12 cellular contexts compared by ENCODE assay signal in genomic region chr16:16021020-16021419, GRCh38.
DNase-seq lines count a peak whose midpoint lies in the region; ATAC-seq, FAIRE-seq and TF ChIP-seq lines count a peak whose summit lies in the region.
"Had no signal": no experiment of that assay in that cellular context is flagged by ENCODE, and none has a peak within 500 bp of the region (broad histone marks: within the 10 kb centered on the region; RNA-seq: fewer than 3 reads in every experiment).

No MANE protein-coding gene starts in this region.

- H3F3A ChIP-seq in DOHH2 (ENCODE audit: control insufficient read depth, insufficient read depth) = no peaks in the 10 kb centered on the region

- H4K20me1 ChIP-seq in DOHH2 (ENCODE audit: control insufficient read depth, insufficient read depth, low read depth, low read length) = no peaks in the 10 kb centered on the region
- H4K20me1 ChIP-seq in K562 (replicated peaks; ENCODE audit: control insufficient read depth, insufficient read depth, low read length) = no peaks in the 10 kb centered on the region

- no peak for TF ChIP-seq EP300 in K562 (IDR thresholded peaks at IDR 0.05; ENCODE audit: low read length)

- H3K79me2 ChIP-seq in DOHH2 (ENCODE audit: control insufficient read depth, low read length) = no peaks in the 10 kb centered on the region
- H3K79me2 ChIP-seq in K562 (ENCODE audit: control insufficient read depth, insufficient read depth, low read length) = peaks cover 10% of the 10 kb centered on the region

- H3K36me3 ChIP-seq in DOHH2 (ENCODE audit: control insufficient read depth, low read length) (peaks cover 52% of the 10 kb centered on the region), K562 (ENCODE audit: control insufficient read depth, insufficient read depth, low read length) (peaks cover 70% of the 10 kb centered on the region; the same call in 2 of the 3 replicates), skeletal muscle tissue (ENCODE audit: control insufficient read depth in 3 of 3, insufficient read depth in 3 of 3, low read length in 3 of 3) (peaks cover 8 to 22% (median 15%) of the 10 kb centered on the region in 3 donors)

- CTCF ChIA-PET in K562 (lab: Yijun Ruan, JAX; ENCODE audit: low intra/inter-chr PET ratio) = no interaction called here
- CTCF ChIA-PET in activated CD4-positive, alpha-beta memory T cell treated with anti-CD3 and anti-CD28 coated beads for 36 hours (lab: Charles Lee) = interaction anchor here (0.6 kb wide), 1 partner anchor 1420 kb away, joined by 3 read pairs; no protein-coding TSS in a partner anchor

- peaks cover 41% of the 10 kb centered on the region for H3K4me1 Mint-ChIP-seq in activated CD4-positive, alpha-beta memory T cell treated with anti-CD3 and anti-CD28 coated beads for 36 hours (ENCODE audit: low read depth)

- no peak overlapping the region for H3K27ac Mint-ChIP-seq in activated CD4-positive, alpha-beta memory T cell treated with anti-CD3 and anti-CD28 coated beads for 36 hours
- H3K27ac Mint-ChIP-seq: activated CD8-positive, alpha-beta T cell treated with anti-CD3 and anti-CD28 coated beads for 36 hours had no signal

- H3K9ac ChIP-seq in K562 (ENCODE audit: insufficient read depth in 1 of 2, low read depth in 2 of 2, low read length in 2 of 2) (no peak overlapping the region), skeletal muscle tissue (ENCODE audit: low read depth in 1 of 3, low read length in 3 of 3) (no peak overlapping the region)

- H3K27ac ChIP-seq in DOHH2 (ENCODE audit: low read depth, low read length) (peak overlapping the region; percentile 17; the same call in 1 of the 2 replicates), K562 (ENCODE audit: extremely low read depth, low read depth, low read length) (peak overlapping the region; percentile 100; the same call in 2 of the 3 replicates), skeletal muscle tissue (ENCODE audit: low read depth, low read length) (peak overlapping the region; percentile 91)

- BruUV-seq in K562 (replicated peaks; lab: Mats Ljungman, UMichigan) = no TSS peak

- TF ChIP-seq POLR2A in K562 (conservative IDR thresholded peaks at IDR 0.05) (no peak), lower leg skin (IDR thresholded peaks at IDR 0.05) (no peak)

- no peak for ATAC-seq in K562
- no peak for ATAC-seq in HG03469 (IDR thresholded peaks at IDR 0.05; ENCODE audit: unreplicated experiment)
- ATAC-seq: activated CD8-positive, alpha-beta T cell treated with anti-CD3 and anti-CD28 coated beads for 36 hours had no signal

- no peaks in the 10 kb centered on the region for H3K9me2 ChIP-seq in DOHH2 (replicated peaks; ENCODE audit: control insufficient read depth, low read length)

- peak; percentile 32 for FAIRE-seq in K562 (lab: Jason Lieb, UNC)
- FAIRE-seq: keratinocyte had no signal

- TF ChIP-seq CTCF in DOHH2 (IDR thresholded peaks at IDR 0.05; ENCODE audit: low read depth, low read length, poor library complexity, severe bottlenecking) (no peak), K562 (IDR thresholded peaks at IDR 0.05 in 2 of 3, conservative IDR thresholded peaks at IDR 0.05 in 1 of 3; ENCODE audit: insufficient read depth in 2 of 3, low read depth in 1 of 3, low read length in 3 of 3) (no peak), lower leg skin (IDR thresholded peaks at IDR 0.05) (no peak)

- WGBS in K562 (ENCODE audit: insufficient coverage, low coverage, missing lambda C conversion rate) = 68% methylated on average over 3 of the region's 3 CpGs
- WGBS in lower leg skin, 2 donors = 75 to 86% methylated on average over 3 of the region's 3 CpGs

- H3K4me1 ChIP-seq in DOHH2 (ENCODE audit: control insufficient read depth, low read length) = peaks cover 37% of the 10 kb centered on the region
- H3K4me1 ChIP-seq in K562 (replicated peaks in 1 of 2; ENCODE audit: control insufficient read depth in 2 of 2, insufficient read depth in 2 of 2, low read length in 2 of 2) = peaks cover 37 to 50% of the 10 kb centered on the region in 2 experiments
- H3K4me1 ChIP-seq in skeletal muscle tissue (ENCODE audit: control insufficient read depth in 3 of 3, insufficient read depth in 3 of 3, low read length in 3 of 3) = peaks cover 20 to 51% (median 38%) of the 10 kb centered on the region in 3 donors

- H3K9me3 ChIP-seq in DOHH2 (ENCODE audit: control insufficient read depth, insufficient read depth, low read length) (no peaks in the 10 kb centered on the region), K562 (replicated peaks; ENCODE audit: control insufficient read depth, insufficient read depth, low read depth, low read length) (no peaks in the 10 kb centered on the region), skeletal muscle tissue (ENCODE audit: control insufficient read depth in 3 of 3, low read length in 3 of 3) (no peaks in the 10 kb centered on the region)

- H3K4me3 ChIP-seq in DOHH2 (ENCODE audit: low read length) = no peak overlapping the region
- H3K4me3 ChIP-seq in K562 = no peak overlapping the region
- H3K4me3 ChIP-seq in skeletal muscle tissue (ENCODE audit: low read length in 3 of 3) = no peak overlapping the region
- H3K4me3 ChIP-seq in lower leg skin (ENCODE audit: low read depth, poor library complexity, severe bottlenecking) = no peak overlapping the region

- no peaks in the 10 kb centered on the region for H3K27me3 ChIP-seq in DOHH2 (ENCODE audit: control insufficient read depth, low read length)
- no peaks in the 10 kb centered on the region for H3K27me3 ChIP-seq in K562 (ENCODE audit: control insufficient read depth in 2 of 2, insufficient read depth in 2 of 2, low read length in 2 of 2)
- no peaks in the 10 kb centered on the region for H3K27me3 ChIP-seq in skeletal muscle tissue (ENCODE audit: control insufficient read depth in 3 of 3, insufficient read depth in 3 of 3, low read length in 3 of 3)

- no peak for TF ChIP-seq RAD21 in K562 (CRISPR knock-in tag; conservative IDR thresholded peaks at IDR 0.05 in 1 of 2, IDR thresholded peaks at IDR 0.05 in 1 of 2)

- in situ Hi-C loops in K562 (cut with MboI) = no loop called here

- intact Hi-C loops in K562 (cut with micrococcal nuclease) (no loop called here), lower leg skin (cut with DNase I; ENCODE audit: low total_unique reads) (no loop called here)
- intact Hi-C loops in activated CD4-positive, alpha-beta memory T cell treated with anti-CD3 and anti-CD28 coated beads for 36 hours (cut with micrococcal nuclease) = no loop called here

- H3K36me3 Mint-ChIP-seq in activated CD4-positive, alpha-beta memory T cell treated with anti-CD3 and anti-CD28 coated beads for 36 hours = peaks cover 42% of the 10 kb centered on the region

- H3K27me3 Mint-ChIP-seq in activated CD4-positive, alpha-beta memory T cell treated with anti-CD3 and anti-CD28 coated beads for 36 hours = no peaks in the 10 kb centered on the region
- H3K27me3 Mint-ChIP-seq: activated CD8-positive, alpha-beta T cell treated with anti-CD3 and anti-CD28 coated beads for 36 hours had no signal

- POLR2A ChIA-PET in K562 (lab: Yijun Ruan, JAX) = interaction anchor here (0.7 to 2.2 kb wide), 4 partner anchors 12 to 147 kb away, joined by 3 to 10 read pairs (median 5); no protein-coding TSS in a partner anchor
- POLR2A ChIA-PET in activated CD4-positive, alpha-beta memory T cell treated with anti-CD3 and anti-CD28 coated beads for 36 hours (lab: Charles Lee) = interaction anchor here (0.6 kb wide), 1 partner anchor 15 kb away, joined by 3 read pairs; no protein-coding TSS in a partner anchor

- no peaks in the 10 kb centered on the region for H3K9me3 Mint-ChIP-seq in activated CD4-positive, alpha-beta memory T cell treated with anti-CD3 and anti-CD28 coated beads for 36 hours
- H3K9me3 Mint-ChIP-seq: activated CD8-positive, alpha-beta T cell treated with anti-CD3 and anti-CD28 coated beads for 36 hours had no signal

- no peaks in the 10 kb centered on the region for H3K9me1 ChIP-seq in K562 (ENCODE audit: control insufficient read depth, insufficient read depth, low read length)

- DNase-seq in Kasumi-1 (lab: John Stamatoyannopoulos, UW) (peak; percentile 59 to 69), K562 (ENCODE audit: extremely low read depth in 1 of 4, low spot score in 3 of 4) (no peak), lower leg skin (ENCODE audit: low spot score in 2 of 2) (no peak)
- DNase-seq in activated CD4-positive, alpha-beta memory T cell treated with anti-CD3 and anti-CD28 coated beads for 36 hours = no peak
- DNase-seq in activated CD4-positive, CD25-positive, alpha-beta regulatory T cell (lab: John Stamatoyannopoulos, UW) = no peak
- DNase-seq: activated CD8-positive, alpha-beta T cell treated with anti-CD3 and anti-CD28 coated beads for 36 hours; activated effector memory CD4-positive, alpha-beta T cell treated with anti-CD3 and anti-CD28 coated beads, Interleukin-2, amount 50 U/mL, for 16 hours; effector CD8-positive, alpha-beta T cell had no signal

- no peak overlapping the region for H2AFZ ChIP-seq in K562 (ENCODE audit: low read depth, low read length)

- H3K4me3 Mint-ChIP-seq in activated CD4-positive, alpha-beta memory T cell treated with anti-CD3 and anti-CD28 coated beads for 36 hours = no peak overlapping the region
- H3K4me3 Mint-ChIP-seq: activated CD8-positive, alpha-beta T cell treated with anti-CD3 and anti-CD28 coated beads for 36 hours had no signal

- peak overlapping the region; percentile 48 for H3K4me2 ChIP-seq in DOHH2 (ENCODE audit: low read length)
- H3K4me2 ChIP-seq in K562 (ENCODE audit: insufficient read depth, low read length) = no peak overlapping the region

TF ChIP-seq in K562, 482 proteins besides CTCF, POLR2A, EP300 and RAD21 (continues in another document):
- TF ChIP-seq PHF21A (IDR thresholded peaks at IDR 0.05; ENCODE audit: borderline replicate concordance, low read depth) (no peak), NFIC (IDR thresholded peaks at IDR 0.05) (peak; percentile 29; the same call in 1 of the 2 replicates), DPF2 (IDR thresholded peaks at IDR 0.05) (no peak), EP400 (IDR thresholded peaks at IDR 0.05) (no peak), POLR2G (IDR thresholded peaks at IDR 0.05; ENCODE audit: low read depth, low read length) (no peak), ASH1L (IDR thresholded peaks at IDR 0.05; ENCODE audit: borderline replicate concordance, low read depth, partially characterized antibody) (no peak), STAG1 (CRISPR knock-in tag; IDR thresholded peaks at IDR 0.05; ENCODE audit: borderline replicate concordance) (no peak), HDAC6 (IDR thresholded peaks at IDR 0.05; ENCODE audit: low read depth, low read length) (no peak), DNMT1 (IDR thresholded peaks at IDR 0.05) (no peak), HDAC2 (IDR thresholded peaks at IDR 0.05) (no peak), SIN3A (IDR thresholded peaks at IDR 0.05; ENCODE audit: borderline replicate concordance in 2 of 2, control insufficient read depth in 1 of 2, low read depth in 2 of 2, low read length in 2 of 2) (no peak), NR2C1 (IDR thresholded peaks at IDR 0.05) (no peak), NR2C1 (tag; IDR thresholded peaks at IDR 0.05) (no peak), ZNF431 (CRISPR knock-in tag; IDR thresholded peaks at IDR 0.05) (no peak), SPI1 (IDR thresholded peaks at IDR 0.05; ENCODE audit: borderline replicate concordance, low read depth, low read length) (peak; percentile 64; the same call in 1 of the 2 replicates), ZNF766 (CRISPR knock-in tag; conservative IDR thresholded peaks at IDR 0.05) (no peak)

Comparison
In these comparisons a context has a peak if more than half of its experiments do, and no peak if none do; other contexts are left out.
1. H3K27ac ChIP-seq: peak in every context shown above with its lines; median percentile 100 in K562; 91 in skeletal muscle tissue; 17 in DOHH2.
2. DNase-seq: peak in Kasumi-1 (2 of 2); none in K562 (0 of 4), activated CD4-positive, alpha-beta memory T cell treated with anti-CD3 and anti-CD28 coated beads for 36 hours (single experiment), lower leg skin (0 of 2) and activated CD4-positive, CD25-positive, alpha-beta regulatory T cell (0 of 4).